In the genomic region with DNA sequence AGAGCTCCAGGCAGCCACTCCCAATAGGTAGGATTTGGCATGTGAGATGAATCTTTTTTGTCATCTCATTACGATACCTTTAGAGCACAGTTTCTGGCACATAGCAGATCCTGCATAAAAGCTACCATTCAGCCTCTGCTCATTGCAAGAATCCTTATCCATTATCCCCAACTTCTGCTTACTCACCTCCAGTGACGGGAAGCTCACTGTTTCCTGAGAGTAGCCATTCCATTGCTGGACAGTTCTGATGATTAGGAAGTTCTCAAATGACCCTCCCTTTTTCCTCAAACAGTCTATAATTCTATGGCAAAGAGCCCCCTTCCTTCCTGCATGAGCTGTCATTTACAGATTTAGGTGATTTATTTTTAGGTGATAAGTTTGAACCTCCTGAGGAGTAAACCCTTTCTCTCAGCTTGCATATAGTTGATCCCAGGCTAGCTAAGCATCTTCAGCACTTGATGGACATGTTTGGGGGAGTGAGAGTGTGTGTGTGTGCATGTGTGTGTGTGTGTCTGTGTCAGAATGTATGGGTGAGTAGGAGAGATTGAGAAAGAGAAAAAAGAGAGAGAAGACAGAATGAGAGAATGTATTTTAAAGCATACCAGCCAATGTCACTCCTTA, we compare ENCODE assay signal across 19 cellular contexts.
"Had no signal": no experiment of that assay in that cellular context is flagged by ENCODE, and none has a peak within 500 bp of the region (broad histone marks: within the 10 kb centered on the region; RNA-seq: fewer than 3 reads in every experiment).

No MANE protein-coding gene starts in this region.

- H3K9me3 Mint-ChIP-seq: activated CD4-positive, alpha-beta memory T cell treated with anti-CD3 and anti-CD28 coated beads for 36 hours; activated naive CD4-positive, alpha-beta T cell treated with anti-CD3 and anti-CD28 coated beads, Interleukin-2, amount 10 ng/mL, durations not matched to agents 7 days and 5 days; activated naive CD8-positive, alpha-beta T cell treated with anti-CD3 and anti-CD28 coated beads, Interleukin-2, amount 50 U/mL, for 24 hours; activated T-cell treated with anti-CD3 and anti-CD28 coated beads, Interleukin-2, amount 50 U/mL, for 72 hours; memory B cell; T-helper 1 cell treated with Interleukin-12 subunit alpha and Interleukin-12 subunit beta and Interleukin-4 antibody, amounts not matched to agents 30 μg/mL and 1 μg/mL, for 36 hours had no signal

- H3K27ac Mint-ChIP-seq: activated CD4-positive, alpha-beta memory T cell treated with anti-CD3 and anti-CD28 coated beads for 36 hours; activated naive CD4-positive, alpha-beta T cell treated with anti-CD3 and anti-CD28 coated beads, Interleukin-2, amount 10 ng/mL, durations not matched to agents 7 days and 5 days; activated naive CD8-positive, alpha-beta T cell treated with anti-CD3 and anti-CD28 coated beads, Interleukin-2, amount 50 U/mL, for 24 hours; activated T-cell treated with anti-CD3 and anti-CD28 coated beads, Interleukin-2, amount 50 U/mL, for 72 hours; memory B cell; nephron progenitor cell; T-helper 1 cell treated with Interleukin-12 subunit alpha and Interleukin-12 subunit beta and Interleukin-4 antibody, amounts not matched to agents 30 μg/mL and 1 μg/mL, for 36 hours had no signal

- H3K4me3 Mint-ChIP-seq: activated CD4-positive, alpha-beta memory T cell treated with anti-CD3 and anti-CD28 coated beads for 36 hours; activated naive CD4-positive, alpha-beta T cell treated with anti-CD3 and anti-CD28 coated beads, Interleukin-2, amount 10 ng/mL, durations not matched to agents 7 days and 5 days; activated naive CD8-positive, alpha-beta T cell treated with anti-CD3 and anti-CD28 coated beads, Interleukin-2, amount 50 U/mL, for 24 hours; activated T-cell treated with anti-CD3 and anti-CD28 coated beads, Interleukin-2, amount 50 U/mL, for 72 hours; memory B cell; nephron progenitor cell; T-helper 1 cell treated with Interleukin-12 subunit alpha and Interleukin-12 subunit beta and Interleukin-4 antibody, amounts not matched to agents 30 μg/mL and 1 μg/mL, for 36 hours had no signal

- H3K9ac ChIP-seq: parathyroid adenoma had no signal

- H3K4me1 ChIP-seq: parathyroid adenoma had no signal

- H3K4me3 ChIP-seq: esophagus squamous epithelium, heart right ventricle, spleen, upper lobe of right lung had no signal

- ATAC-seq: activated naive CD8-positive, alpha-beta T cell treated with anti-CD3 and anti-CD28 coated beads, Interleukin-2, amount 50 U/mL, for 24 hours; activated T-cell treated with anti-CD3 and anti-CD28 coated beads, Interleukin-2, amount 50 U/mL, for 72 hours; left colon; stimulated activated naive CD8-positive, alpha-beta T cell treated with anti-CD3 and anti-CD28 coated beads, Interleukin-15, Interleukin-2, amounts not matched to agents 100 U/mL and 50 U/mL, for 24 hours; upper lobe of right lung had no signal

- H3K36me3 ChIP-seq: esophagus squamous epithelium, heart right ventricle, spleen, upper lobe of right lung had no signal

- H3K36me3 Mint-ChIP-seq: activated CD4-positive, alpha-beta memory T cell treated with anti-CD3 and anti-CD28 coated beads for 36 hours; activated naive CD4-positive, alpha-beta T cell treated with anti-CD3 and anti-CD28 coated beads, Interleukin-2, amount 10 ng/mL, durations not matched to agents 7 days and 5 days; memory B cell had no signal

- H3K4me1 Mint-ChIP-seq: activated naive CD4-positive, alpha-beta T cell treated with anti-CD3 and anti-CD28 coated beads, Interleukin-2, amount 10 ng/mL, durations not matched to agents 7 days and 5 days; activated naive CD8-positive, alpha-beta T cell treated with anti-CD3 and anti-CD28 coated beads, Interleukin-2, amount 50 U/mL, for 24 hours had no signal

- DNase-seq: activated CD4-positive, alpha-beta memory T cell treated with anti-CD3 and anti-CD28 coated beads for 36 hours; activated CD4-positive, alpha-beta T cell treated with anti-CD3 and anti-CD28 coated beads for 4 hours; activated CD4-positive, CD25-positive, alpha-beta regulatory T cell; activated effector memory CD4-positive, alpha-beta T cell treated with anti-CD3 and anti-CD28 coated beads, Interleukin-2, amount 50 U/mL, for 16 hours; activated naive CD4-positive, alpha-beta T cell treated with anti-CD3 and anti-CD28 coated beads, Interleukin-2, amount 10 ng/mL, durations not matched to agents 7 days and 5 days; activated naive CD8-positive, alpha-beta T cell treated with anti-CD3 and anti-CD28 coated beads, Interleukin-2, amount 50 U/mL, for 24 hours; activated T-cell treated with anti-CD3 and anti-CD28 coated beads, Interleukin-2, amount 50 U/mL, for 72 hours; esophagus squamous epithelium; heart right ventricle; left colon; nephron progenitor cell; stimulated activated CD4-positive, alpha-beta T cell treated with anti-CD3 and anti-CD28 coated beads, Interleukin-4, amount 100 ng/mL, for 4 hours; stimulated activated naive CD8-positive, alpha-beta T cell treated with anti-CD3 and anti-CD28 coated beads, Interleukin-15, Interleukin-2, amounts not matched to agents 100 U/mL and 50 U/mL, for 24 hours; T1000; upper lobe of right lung had no signal

- H3K9me3 ChIP-seq: esophagus squamous epithelium, heart right ventricle, spleen, upper lobe of right lung had no signal

- H3K27me3 ChIP-seq: spleen, upper lobe of right lung had no signal

- H3K27ac ChIP-seq: esophagus squamous epithelium, parathyroid adenoma, spleen, upper lobe of right lung had no signal
